27 cellular contexts compared by ENCODE assay signal in the genomic region with DNA sequence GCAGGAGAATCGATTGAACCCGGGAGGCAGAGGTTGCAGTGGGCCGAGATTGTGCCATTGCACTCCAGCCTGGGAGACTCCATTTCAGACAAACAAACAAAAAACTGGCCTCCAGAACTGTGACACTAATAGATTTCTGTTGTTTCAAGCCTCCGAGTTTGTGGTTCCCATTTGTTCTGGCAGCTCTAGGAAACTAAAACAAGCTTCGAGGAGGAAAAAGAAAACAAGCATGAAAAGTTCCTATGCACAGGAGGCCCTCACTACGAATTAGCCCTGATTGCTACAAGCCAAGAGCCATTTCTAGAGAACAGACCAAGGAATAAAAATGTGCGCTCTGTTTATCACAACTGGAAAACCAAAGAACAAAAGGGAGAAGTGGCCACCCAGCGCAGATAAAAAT. TPM values are rescaled to one million over a fixed set of nuclear protein-coding genes. Genes with fewer than 3 reads are reported as not detected.
DNase-seq lines count a peak whose midpoint lies in the region; ATAC-seq, FAIRE-seq and TF ChIP-seq lines count a peak whose summit lies in the region.
"Had no signal": no experiment of that assay in that cellular context is flagged by ENCODE, and none has a peak within 500 bp of the region (broad histone marks: within the 10 kb centered on the region; RNA-seq: fewer than 3 reads in every experiment).

No MANE protein-coding gene starts in this region.

- peaks cover 3% of the 10 kb centered on the region for H3K27me3 Mint-ChIP-seq in HFFc6 (ENCODE audit: insufficient read depth)

- H3K4me3 Mint-ChIP-seq in HFFc6 = peak overlapping the region; percentile 38
- H3K4me3 Mint-ChIP-seq: activated CD4-positive, alpha-beta memory T cell treated with anti-CD3 and anti-CD28 coated beads for 36 hours; activated naive CD8-positive, alpha-beta T cell treated with anti-CD3 and anti-CD28 coated beads for 36 hours; immature natural killer cell; naive thymus-derived CD8-positive, alpha-beta T cell had no signal

- peaks cover 63% of the 10 kb centered on the region for H3K4me1 Mint-ChIP-seq in HFFc6 (ENCODE audit: low read depth)
- H3K4me1 Mint-ChIP-seq: activated naive CD8-positive, alpha-beta T cell treated with anti-CD3 and anti-CD28 coated beads for 36 hours; immature natural killer cell had no signal

- FAIRE-seq in HTR-8/SVneo (lab: Jason Lieb, UNC) = no peak
- FAIRE-seq: frontal cortex, H1 had no signal

- TF ChIP-seq POLR2A in stomach (IDR thresholded peaks at IDR 0.05) = no peak

- TF ChIP-seq CTCF in HFFc6 (IDR thresholded peaks at IDR 0.05) = no peak
- no peak for TF ChIP-seq CTCF in stomach (IDR thresholded peaks at IDR 0.05)

- no peaks in the 10 kb centered on the region for H3K9me3 ChIP-seq in stomach
- H3K9me3 ChIP-seq: body of pancreas, left lung had no signal

- H3K36me3 Mint-ChIP-seq in HFFc6 (ENCODE audit: low read depth) = peaks cover 12% of the 10 kb centered on the region; the same call in 1 of the 2 replicates
- H3K36me3 Mint-ChIP-seq: activated CD4-positive, alpha-beta memory T cell treated with anti-CD3 and anti-CD28 coated beads for 36 hours; activated naive CD8-positive, alpha-beta T cell treated with anti-CD3 and anti-CD28 coated beads for 36 hours; immature natural killer cell had no signal

- H3K27ac Mint-ChIP-seq in HFFc6 = peak overlapping the region; percentile 99
- H3K27ac Mint-ChIP-seq: activated CD4-positive, alpha-beta memory T cell treated with anti-CD3 and anti-CD28 coated beads for 36 hours; activated naive CD8-positive, alpha-beta T cell treated with anti-CD3 and anti-CD28 coated beads for 36 hours; immature natural killer cell had no signal

- WGBS in stomach, 5 donors = 72 to 82% (median 80%) methylated on average over 8 of the region's 8 CpGs

- no peak for TF ChIP-seq EP300 in stomach (IDR thresholded peaks at IDR 0.05)

- H3K27me3 ChIP-seq in stomach = no peaks in the 10 kb centered on the region
- H3K27me3 ChIP-seq: body of pancreas, tibial nerve had no signal

- no peak overlapping the region for H3K4me3 ChIP-seq in stomach
- H3K4me3 ChIP-seq: body of pancreas, left lung, tibial nerve had no signal

- DNase-seq in HFFc6 (no peak), astrocyte of the hippocampus (ENCODE audit: low read depth, low spot score) (peak; percentile 59), iris pigment epithelial cell (ENCODE audit: low read depth) (peak; percentile 6), stomach (no peak), SKM-1 (lab: John Stamatoyannopoulos, UW; ENCODE audit: unreplicated experiment) (no peak), HTR-8/SVneo (ENCODE audit: insufficient read length, low spot score) (no peak)
- DNase-seq in stimulated activated CD8-positive, alpha-beta memory T cell treated with anti-CD3 and anti-CD28 coated beads, Interleukin-4, amount 100 ng/mL, for 48 hours = no peak
- DNase-seq: activated CD4-positive, alpha-beta memory T cell treated with anti-CD3 and anti-CD28 coated beads for 36 hours; activated CD4-positive, CD25-positive, alpha-beta regulatory T cell; activated effector memory CD4-positive, alpha-beta T cell treated with Interleukin-2 at 50 U/mL for 16 hours; activated naive CD8-positive, alpha-beta T cell treated with anti-CD3 and anti-CD28 coated beads for 36 hours; body of pancreas; effector CD8-positive, alpha-beta T cell; erythroblast; hippocampal formation; immature natural killer cell; Karpas-422; left lung; NCI-H187; NCI-H526 treated with DMSO at 0.1 percent for 48 hours; stimulated activated CD4-positive, alpha-beta T cell treated with anti-CD3 and anti-CD28 coated beads, Interleukin-4, amount 100 ng/mL, for 4 hours; stimulated activated naive CD8-positive, alpha-beta T cell treated with anti-CD3 and anti-CD28 coated beads, Interleukin-15, Interleukin-2, amounts not matched to agents 100 U/mL and 50 U/mL, for 24 hours had no signal

- H3K27ac ChIP-seq in stomach = peak overlapping the region in 4 of 5 donors; percentile 34 to 64 (median 45)
- H3K27ac ChIP-seq: left lung had no signal

- H3K4me1 ChIP-seq in stomach = peaks cover 4 to 13% (median 7%) of the 10 kb centered on the region in 4 donors
- H3K4me1 ChIP-seq: body of pancreas, left lung, tibial nerve had no signal

- ATAC-seq in GM21367 (IDR thresholded peaks at IDR 0.05; ENCODE audit: unreplicated experiment) = no peak
- ATAC-seq: naive thymus-derived CD8-positive, alpha-beta T cell; stimulated activated naive CD8-positive, alpha-beta T cell treated with anti-CD3 and anti-CD28 coated beads, Interleukin-15, Interleukin-2, amounts not matched to agents 100 U/mL and 50 U/mL, for 24 hours had no signal

- H3K9me3 Mint-ChIP-seq in HFFc6 = no peaks in the 10 kb centered on the region
- H3K9me3 Mint-ChIP-seq: activated CD4-positive, alpha-beta memory T cell treated with anti-CD3 and anti-CD28 coated beads for 36 hours; immature natural killer cell had no signal

- intact Hi-C loops in stomach (cut with DNase I; ENCODE audit: low total_unique reads) = no loop called here

- no peaks in the 10 kb centered on the region for H3K36me3 ChIP-seq in stomach
- H3K36me3 ChIP-seq: left lung, tibial nerve had no signal

RNA-seq across cellular contexts. Expression of a gene that starts 47.8 kb away (rescaled TPM):
- 1 to 10 TPM in 3 of 6 experiments, under 1 TPM in 3; 0.77 to 2.0 (median 1.0) TPM for total RNA-seq in HFFc6 (2021; fragmentation: NEBNext Ultra II Directional; extraction: Animal tissue kit (Norgen Biotek cat#: 25700))
- 100 to 1,000 TPM in 1 of 5 donors, 10 to 100 TPM in 4; 15.4 to 126 (median 88.6) TPM for total RNA-seq in stomach
- 1 to 10 TPM; 1.6 to 6.2 (median 2.1) TPM for polyA plus RNA-seq in stomach
- total RNA-seq: activated CD4-positive, alpha-beta memory T cell treated with anti-CD3 and anti-CD28 coated beads for 36 hours; activated naive CD8-positive, alpha-beta T cell treated with anti-CD3 and anti-CD28 coated beads for 36 hours; naive thymus-derived CD8-positive, alpha-beta T cell had no signal
- polyA plus RNA-seq: immature natural killer cell; naive thymus-derived CD8-positive, alpha-beta T cell had no signal

Comparison
In these comparisons a context has a peak if more than half of its experiments do, and no peak if none do; other contexts are left out.
1. DNase-seq: peak in astrocyte of the hippocampus (single experiment) and iris pigment epithelial cell (single experiment); none in HFFc6 (single experiment), stomach (single experiment), SKM-1 (single experiment), stimulated activated CD8-positive, alpha-beta memory T cell treated with anti-CD3 and anti-CD28 coated beads, Interleukin-4, amount 100 ng/mL, for 48 hours (single experiment) and HTR-8/SVneo (single experiment).
2. RNA of a gene that starts 47.8 kb away (total RNA-seq): 15.4 to 126 TPM in stomach; 0.77 to 2.0 TPM in HFFc6; every median in the first group is over 4 times any median in the second.